8 cellular contexts compared by ENCODE assay signal in the genomic region with DNA sequence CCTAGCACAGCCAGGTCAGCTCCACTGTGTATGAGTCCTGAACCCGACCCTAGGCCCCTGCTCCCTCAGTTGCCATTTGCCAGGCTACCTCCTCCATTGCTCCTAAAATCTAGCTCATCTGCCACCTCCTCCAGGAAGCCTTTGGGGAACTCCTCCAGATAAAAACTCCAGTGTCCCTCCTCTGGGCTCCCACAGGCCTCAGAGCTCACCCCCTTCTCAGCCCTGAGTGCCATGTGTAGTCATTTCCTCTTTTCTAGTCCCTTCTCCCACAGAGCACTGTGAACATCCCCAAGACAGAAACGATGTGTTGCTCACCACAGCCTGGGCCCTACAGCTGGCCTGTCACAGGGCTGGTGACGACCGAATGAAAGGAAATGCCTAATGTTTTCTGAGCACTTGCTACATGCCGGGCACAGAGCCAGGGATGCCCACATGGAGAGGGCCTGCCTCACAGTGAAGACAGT.
DNase-seq lines count a peak whose midpoint lies in the region; ATAC-seq and TF ChIP-seq lines count a peak whose summit lies in the region.

No MANE protein-coding gene starts in this region.

- peaks cover 32% of the 10 kb centered on the region for H3K4me1 ChIP-seq in neural progenitor cell

- H3K4me1 Mint-ChIP-seq in neural progenitor cell = peaks cover 46% of the 10 kb centered on the region

- H3F3A ChIP-seq in neural progenitor cell (ENCODE audit: low read depth) = no peaks in the 10 kb centered on the region

- no peaks in the 10 kb centered on the region for H3K9me3 Mint-ChIP-seq in neural progenitor cell

- no peaks in the 10 kb centered on the region for H3K36me3 Mint-ChIP-seq in neural progenitor cell

- no peak overlapping the region for H3K27ac Mint-ChIP-seq in neural progenitor cell

- ATAC-seq in HG03139 (IDR thresholded peaks at IDR 0.05; ENCODE audit: unreplicated experiment) (peak; percentile 37), HG03039 (IDR thresholded peaks at IDR 0.05; ENCODE audit: unreplicated experiment) (no peak)

- no peak for TF ChIP-seq CTCF in neural progenitor cell (IDR thresholded peaks at IDR 0.05)

- H3K9me3 ChIP-seq in neural progenitor cell (ENCODE audit: low read depth) = no peaks in the 10 kb centered on the region

- no peaks in the 10 kb centered on the region for H3K79me2 ChIP-seq in neural progenitor cell (ENCODE audit: low read depth)

- peaks cover 5% of the 10 kb centered on the region for H3K27me3 Mint-ChIP-seq in neural progenitor cell (ENCODE audit: insufficient read depth, low read depth)

- no peaks in the 10 kb centered on the region for H3K27me3 ChIP-seq in neural progenitor cell

- H3K4me2 ChIP-seq in neural progenitor cell = peak overlapping the region; percentile 46

- no peak overlapping the region for H3K4me3 Mint-ChIP-seq in neural progenitor cell

- no peak overlapping the region for H2AFZ ChIP-seq in neural progenitor cell (replicated peaks)

- no peak overlapping the region for H3K4me3 ChIP-seq in neural progenitor cell

- no peak overlapping the region for H3K9ac ChIP-seq in neural progenitor cell

- no peaks in the 10 kb centered on the region for H3K36me3 ChIP-seq in neural progenitor cell

- H3K27ac ChIP-seq in cingulate gyrus (ENCODE audit: low read depth, low read length) = peak overlapping the region; percentile 8
- H3K27ac ChIP-seq in neural progenitor cell = no peak overlapping the region

- DNase-seq in activated T-cell treated with anti-CD3 and anti-CD28 coated beads for 1 hour (ENCODE audit: low read depth) = peak; percentile 14
- DNase-seq in activated T-cell treated with anti-CD3 and anti-CD28 coated beads for 4 hours = no peak
- peak; percentile 94 for DNase-seq in SKM-1 treated with dmso at 0.1 percent for 144 hours (lab: John Stamatoyannopoulos, UW; ENCODE audit: unreplicated experiment)
- DNase-seq in neural progenitor cell (ENCODE audit: low spot score) = no peak
- no peak for DNase-seq in glomerular visceral epithelial cell (ENCODE audit: extremely low spot score)

- H4K20me1 ChIP-seq in neural progenitor cell (ENCODE audit: low read depth) = peaks cover 6% of the 10 kb centered on the region

Comparison
In these comparisons a context has a peak if more than half of its experiments do, and no peak if none do; other contexts are left out.
1. DNase-seq: peak in activated T-cell treated with anti-CD3 and anti-CD28 coated beads for 1 hour (single experiment) and SKM-1 treated with dmso at 0.1 percent for 144 hours (single experiment); none in activated T-cell treated with anti-CD3 and anti-CD28 coated beads for 4 hours (single experiment), neural progenitor cell (single experiment) and glomerular visceral epithelial cell (single experiment).